8 cellular contexts compared by ENCODE assay signal in genomic region chr1:155379180-155379876, GRCh38. TPM values are rescaled to one million over a fixed set of nuclear protein-coding genes. Genes with fewer than 3 reads are reported as not detected.
A peak's percentile ranks its signal among the peaks of the same experiment; 100 is the strongest.
DNase-seq lines count a peak whose midpoint lies in the region; ATAC-seq and TF ChIP-seq lines count a peak whose summit lies in the region.

No MANE protein-coding gene starts in this region.

- peak; percentile 27 for ATAC-seq in naive thymus-derived CD4-positive, alpha-beta T cell

- H3K79me2 ChIP-seq in MM.1S (ENCODE audit: low read length), result no peaks in the 10 kb centered on the region

- H3K9me3 Mint-ChIP-seq in naive thymus-derived CD4-positive, alpha-beta T cell, result no peaks in the 10 kb centered on the region

- intact Hi-C loops in dorsolateral prefrontal cortex (cut with DNase I) (no loop called here), adrenal gland (cut with DNase I) (no loop called here)
- intact Hi-C loops in naive thymus-derived CD4-positive, alpha-beta T cell (cut with micrococcal nuclease), result no loop called here

- peak; percentile 65 for DNase-seq in AG20443 (ENCODE audit: low spot score)
- DNase-seq in MM.1S, result peak; percentile 37
- DNase-seq in dorsolateral prefrontal cortex, result no peak
- DNase-seq in naive thymus-derived CD4-positive, alpha-beta T cell, result peak in 5 of 9 donors; percentile 11 to 49 (median 30)
- DNase-seq in activated CD4-positive, alpha-beta T cell treated with anti-CD3 and anti-CD28 coated beads, Interleukin-2, amount 50 U/mL, for 48 hours, result no peak
- DNase-seq in HK-2 (ENCODE audit: unreplicated experiment), result no peak
- DNase-seq in adrenal gland, result no peak
- DNase-seq in stimulated activated naive CD4-positive, alpha-beta T cell treated with Interleukin-2 at 50 U/mL for 16 hours (lab: John Stamatoyannopoulos, UW), result no peak

- 17 to 35% (median 24%) methylated on average over 3 of the region's 3 CpGs for WGBS in adrenal gland, 4 donors

- H3K27ac Mint-ChIP-seq in naive thymus-derived CD4-positive, alpha-beta T cell, result peak overlapping the region in 8 of 9 donors; percentile 32 to 80 (median 58)

- no peak overlapping the region for H3K4me3 ChIP-seq in MM.1S (ENCODE audit: low read length)
- peak overlapping the region in 22 of 59 donors; percentile 2 to 34 (median 18) for H3K4me3 ChIP-seq in dorsolateral prefrontal cortex
- no peak overlapping the region for H3K4me3 ChIP-seq in naive thymus-derived CD4-positive, alpha-beta T cell (ENCODE audit: low read length)
- no peak overlapping the region for H3K4me3 ChIP-seq in adrenal gland

- H3K4me3 Mint-ChIP-seq in naive thymus-derived CD4-positive, alpha-beta T cell, result no peak overlapping the region

- H3K27me3 Mint-ChIP-seq in naive thymus-derived CD4-positive, alpha-beta T cell, result no peaks in the 10 kb centered on the region

- no peaks in the 10 kb centered on the region for H3K9me2 ChIP-seq in MM.1S (replicated peaks; ENCODE audit: insufficient read depth, low read length)

- H3K4me2 ChIP-seq in MM.1S (ENCODE audit: low read depth, low read length), result no peak overlapping the region

- CTCF ChIA-PET in naive thymus-derived CD4-positive, alpha-beta T cell (lab: Charles Lee), result interaction anchor here (0.8 kb wide), 1 partner anchor 128 kb away, joined by 3 read pairs; no protein-coding TSS in a partner anchor

- peaks cover 11 to 44% (median 31%) of the 10 kb centered on the region in 5 donors for H3K36me3 Mint-ChIP-seq in naive thymus-derived CD4-positive, alpha-beta T cell

- H3K27me3 ChIP-seq in MM.1S (replicated peaks; ENCODE audit: insufficient read depth, low read length), result no peaks in the 10 kb centered on the region
- no peaks in the 10 kb centered on the region for H3K27me3 ChIP-seq in dorsolateral prefrontal cortex
- H3K27me3 ChIP-seq in naive thymus-derived CD4-positive, alpha-beta T cell (ENCODE audit: control insufficient read depth in 2 of 2, insufficient read depth in 2 of 2, low read length in 2 of 2), result no peaks in the 10 kb centered on the region
- H3K27me3 ChIP-seq in adrenal gland, result no peaks in the 10 kb centered on the region

- POLR2A ChIA-PET in naive thymus-derived CD4-positive, alpha-beta T cell (lab: Charles Lee), result interaction anchor here (0.6 kb wide), 1 partner anchor 212 kb away, joined by 6 read pairs; no protein-coding TSS in a partner anchor

- no peak for TF ChIP-seq POLR2A in adrenal gland (IDR thresholded peaks at IDR 0.05)

- H2AFZ ChIP-seq in MM.1S (ENCODE audit: low read length), result no peak overlapping the region

- H3K27ac ChIP-seq in MM.1S (ENCODE audit: low read length) (no peak overlapping the region), dorsolateral prefrontal cortex (peak overlapping the region in 56 of 59 donors; percentile 6 to 83 (median 58)), adrenal gland (peak overlapping the region in 2 of 5 donors; percentile 21 to 23)
- peak overlapping the region; percentile 7 for H3K27ac ChIP-seq in naive thymus-derived CD4-positive, alpha-beta T cell (ENCODE audit: low read depth, low read length)

- peaks cover 6 to 24% (median 13%) of the 10 kb centered on the region in 7 donors for H3K4me1 Mint-ChIP-seq in naive thymus-derived CD4-positive, alpha-beta T cell

- H3K36me3 ChIP-seq in MM.1S (replicated peaks; ENCODE audit: insufficient read depth, low read length) (peaks cover 10% of the 10 kb centered on the region; the same call in 1 of the 2 replicates), adrenal gland (replicated peaks in 1 of 2) (peaks cover 0 to 39% of the 10 kb centered on the region in 2 donors)
- H3K36me3 ChIP-seq in naive thymus-derived CD4-positive, alpha-beta T cell (ENCODE audit: control insufficient read depth in 2 of 3, insufficient read depth in 3 of 3, low read length in 3 of 3), result peaks cover 0 to 31% (median 0%) of the 10 kb centered on the region in 3 experiments

- H3K9me3 ChIP-seq in MM.1S (replicated peaks; ENCODE audit: insufficient read depth, low read length) (no peaks in the 10 kb centered on the region), adrenal gland (replicated peaks in 1 of 3) (no peaks in the 10 kb centered on the region)
- no peaks in the 10 kb centered on the region for H3K9me3 ChIP-seq in naive thymus-derived CD4-positive, alpha-beta T cell (ENCODE audit: control insufficient read depth in 2 of 3, low read length in 3 of 3)

- TF ChIP-seq CTCF in MM.1S (IDR thresholded peaks at IDR 0.05; ENCODE audit: low read length) (no peak), dorsolateral prefrontal cortex (IDR thresholded peaks at IDR 0.05 in 54 of 56, conservative IDR thresholded peaks at IDR 0.05 in 2 of 56; ENCODE audit: low read depth in 1 of 56, partially characterized antibody in 56 of 56) (no peak), adrenal gland (IDR thresholded peaks at IDR 0.05) (no peak)

- H3F3A ChIP-seq in MM.1S (ENCODE audit: insufficient read depth, low read length), result no peaks in the 10 kb centered on the region

- H3K4me1 ChIP-seq in MM.1S (ENCODE audit: low read length) (no peaks in the 10 kb centered on the region), adrenal gland (replicated peaks in 1 of 2) (peaks cover 8 to 19% of the 10 kb centered on the region in 2 donors)
- H3K4me1 ChIP-seq in naive thymus-derived CD4-positive, alpha-beta T cell (ENCODE audit: control insufficient read depth in 2 of 2, insufficient read depth in 2 of 2, low read length in 2 of 2), result no peaks in the 10 kb centered on the region

- H4K20me1 ChIP-seq in MM.1S (ENCODE audit: insufficient read depth, low read length), result no peaks in the 10 kb centered on the region

- no peak overlapping the region for H3K9ac ChIP-seq in MM.1S (ENCODE audit: low read length)

RNA-seq across cellular contexts. Expression of gene RUSC1, which starts 58.6 kb away (rescaled TPM):
- total RNA-seq in dorsolateral prefrontal cortex (100 to 1,000 TPM in 64 of 120 experiments, 10 to 100 TPM in 56; 35.9 to 141 (median 101) TPM), adrenal gland (10 to 100 TPM; 10.8 to 64.9 (median 27.3) TPM)
- total RNA-seq in naive thymus-derived CD4-positive, alpha-beta T cell, result 10 to 100 TPM; 14.9 to 26.8 (median 15.7) TPM
- 1 to 10 TPM; 6.8 to 7.7 TPM for polyA plus RNA-seq in naive thymus-derived CD4-positive, alpha-beta T cell
- 100 to 1,000 TPM in 1 of 3 donors, 10 to 100 TPM in 2; 15.1 to 111 (median 53.7) TPM for polyA plus RNA-seq in adrenal gland

Comparison
In these comparisons a context has a peak if more than half of its experiments do, and no peak if none do; other contexts are left out.
1. DNase-seq: peak in AG20443 (single experiment), MM.1S (single experiment) and naive thymus-derived CD4-positive, alpha-beta T cell (5 of 9); none in dorsolateral prefrontal cortex (0 of 10), activated CD4-positive, alpha-beta T cell treated with anti-CD3 and anti-CD28 coated beads, Interleukin-2, amount 50 U/mL, for 48 hours (0 of 2), HK-2 (single experiment), adrenal gland (0 of 7) and stimulated activated naive CD4-positive, alpha-beta T cell treated with Interleukin-2 at 50 U/mL for 16 hours (single experiment).